In genomic region chr6:127290391-127290963, GRCh38 we compare ENCODE assay signal across 11 cellular contexts. TPM values are rescaled to one million over a fixed set of nuclear protein-coding genes. Genes with fewer than 3 reads are reported as not detected.
A peak's percentile ranks its signal among the peaks of the same experiment; 100 is the strongest.
DNase-seq lines count a peak whose midpoint lies in the region; ATAC-seq lines count a peak whose summit lies in the region.
"Had no signal": no experiment of that assay in that cellular context is flagged by ENCODE, and none has a peak within 500 bp of the region (broad histone marks: within the 10 kb centered on the region; RNA-seq: fewer than 3 reads in every experiment).

No MANE protein-coding gene starts in this region.

- no peak for DNase-seq in activated CD4-positive, alpha-beta T cell treated with anti-CD3 and anti-CD28 coated beads, Interleukin-2, amount 10 ng/mL, durations not matched to agents 24 days and 14 days
- DNase-seq in activated CD4-positive, alpha-beta T cell treated with anti-CD3 and anti-CD28 coated beads, Interleukin-2, amount 50 U/mL, for 1 hour, result no peak
- DNase-seq in stimulated activated effector memory CD8-positive, alpha-beta T cell treated with anti-CD3 and anti-CD28 coated beads, Interleukin-12 subunit alpha, Interleukin-12 subunit beta, amount 100 ng/mL, for 72 hours (ENCODE audit: low spot score in 2 of 2), result no peak
- DNase-seq in iPS-NIHi11 (ENCODE audit: low spot score), result no peak
- DNase-seq in effector memory CD4-positive, alpha-beta T cell, result no peak
- DNase-seq: 8988T; activated naive CD4-positive, alpha-beta T cell; NCI-H1694 had no signal

- H3K27me3 ChIP-seq in effector memory CD4-positive, alpha-beta T cell (replicated peaks; ENCODE audit: control insufficient read depth, insufficient read depth, low read length, poor library complexity, severe bottlenecking), result no peaks in the 10 kb centered on the region

- intact Hi-C loops in activated CD4-positive, alpha-beta T cell treated with anti-CD3 and anti-CD28 coated beads, Interleukin-2, amount 10 ng/mL, durations not matched to agents 24 days and 14 days (cut with micrococcal nuclease), result loop anchor here (2.0 kb wide), 1 partner anchor 194 kb away; no protein-coding TSS in a partner anchor

- no peaks in the 10 kb centered on the region for H3K9me3 ChIP-seq in effector memory CD4-positive, alpha-beta T cell (ENCODE audit: control insufficient read depth, low read length)

- H3K9me3 Mint-ChIP-seq in activated CD4-positive, alpha-beta T cell treated with anti-CD3 and anti-CD28 coated beads, Interleukin-2, amount 10 ng/mL, durations not matched to agents 24 days and 14 days, result no peaks in the 10 kb centered on the region
- no peaks in the 10 kb centered on the region for H3K9me3 Mint-ChIP-seq in activated T-helper 17 cell treated with anti-CD3 and anti-CD28 coated beads, Interleukin-2, amount 50 U/mL, for 72 hours
- H3K9me3 Mint-ChIP-seq in stimulated activated effector memory CD8-positive, alpha-beta T cell treated with anti-CD3 and anti-CD28 coated beads, Interleukin-12 subunit alpha, Interleukin-12 subunit beta, amount 100 ng/mL, for 72 hours, result no peaks in the 10 kb centered on the region

- H3K4me3 ChIP-seq in effector memory CD4-positive, alpha-beta T cell (ENCODE audit: insufficient read depth, low read depth, low read length, poor library complexity, severe bottlenecking), result no peak overlapping the region

- no peak overlapping the region for H3K27ac ChIP-seq in effector memory CD4-positive, alpha-beta T cell (ENCODE audit: insufficient read depth, low read length, poor library complexity, severe bottlenecking)

- peak overlapping the region; percentile 20 for H3K4me3 Mint-ChIP-seq in activated CD4-positive, alpha-beta T cell treated with anti-CD3 and anti-CD28 coated beads, Interleukin-2, amount 10 ng/mL, durations not matched to agents 24 days and 14 days
- peak overlapping the region; percentile 45 for H3K4me3 Mint-ChIP-seq in activated T-helper 17 cell treated with anti-CD3 and anti-CD28 coated beads, Interleukin-2, amount 50 U/mL, for 72 hours
- peak overlapping the region; percentile 31 for H3K4me3 Mint-ChIP-seq in stimulated activated effector memory CD8-positive, alpha-beta T cell treated with anti-CD3 and anti-CD28 coated beads, Interleukin-12 subunit alpha, Interleukin-12 subunit beta, amount 100 ng/mL, for 72 hours

- H3K4me1 Mint-ChIP-seq in activated CD4-positive, alpha-beta T cell treated with anti-CD3 and anti-CD28 coated beads, Interleukin-2, amount 10 ng/mL, durations not matched to agents 24 days and 14 days, result peaks cover 26% of the 10 kb centered on the region
- H3K4me1 Mint-ChIP-seq in activated T-helper 17 cell treated with anti-CD3 and anti-CD28 coated beads, Interleukin-2, amount 50 U/mL, for 72 hours, result peaks cover 32% of the 10 kb centered on the region
- H3K4me1 Mint-ChIP-seq in stimulated activated effector memory CD8-positive, alpha-beta T cell treated with anti-CD3 and anti-CD28 coated beads, Interleukin-12 subunit alpha, Interleukin-12 subunit beta, amount 100 ng/mL, for 72 hours, result peaks cover 26% of the 10 kb centered on the region

- H3K4me1 ChIP-seq in effector memory CD4-positive, alpha-beta T cell (ENCODE audit: control insufficient read depth, insufficient read depth, low read length, poor library complexity, severe bottlenecking), result no peaks in the 10 kb centered on the region

- peaks cover 20% of the 10 kb centered on the region for H3K36me3 ChIP-seq in effector memory CD4-positive, alpha-beta T cell (ENCODE audit: control insufficient read depth, insufficient read depth, low read length)

- peaks cover 51% of the 10 kb centered on the region for H3K36me3 Mint-ChIP-seq in activated CD4-positive, alpha-beta T cell treated with anti-CD3 and anti-CD28 coated beads, Interleukin-2, amount 10 ng/mL, durations not matched to agents 24 days and 14 days (ENCODE audit: low read depth)
- peaks cover 77% of the 10 kb centered on the region for H3K36me3 Mint-ChIP-seq in activated T-helper 17 cell treated with anti-CD3 and anti-CD28 coated beads, Interleukin-2, amount 50 U/mL, for 72 hours (ENCODE audit: low read depth)
- peaks cover 67% of the 10 kb centered on the region for H3K36me3 Mint-ChIP-seq in stimulated activated effector memory CD8-positive, alpha-beta T cell treated with anti-CD3 and anti-CD28 coated beads, Interleukin-12 subunit alpha, Interleukin-12 subunit beta, amount 100 ng/mL, for 72 hours

- no peaks in the 10 kb centered on the region for H3K27me3 Mint-ChIP-seq in activated CD4-positive, alpha-beta T cell treated with anti-CD3 and anti-CD28 coated beads, Interleukin-2, amount 10 ng/mL, durations not matched to agents 24 days and 14 days
- no peaks in the 10 kb centered on the region for H3K27me3 Mint-ChIP-seq in activated T-helper 17 cell treated with anti-CD3 and anti-CD28 coated beads, Interleukin-2, amount 50 U/mL, for 72 hours

- ATAC-seq in HG02870 (IDR thresholded peaks at IDR 0.05; ENCODE audit: unreplicated experiment) (peak; percentile 46), GM19023 (IDR thresholded peaks at IDR 0.05; ENCODE audit: unreplicated experiment) (no peak)
- ATAC-seq in activated T-helper 17 cell treated with anti-CD3 and anti-CD28 coated beads, Interleukin-2, amount 50 U/mL, for 72 hours (replicated peaks), result peak; percentile 54
- peak; percentile 58 for ATAC-seq in stimulated activated effector memory CD8-positive, alpha-beta T cell treated with anti-CD3 and anti-CD28 coated beads, Interleukin-12 subunit alpha, Interleukin-12 subunit beta, amount 100 ng/mL, for 72 hours

- peak overlapping the region; percentile 78 for H3K27ac Mint-ChIP-seq in activated CD4-positive, alpha-beta T cell treated with anti-CD3 and anti-CD28 coated beads, Interleukin-2, amount 10 ng/mL, durations not matched to agents 24 days and 14 days
- peak overlapping the region; percentile 37 for H3K27ac Mint-ChIP-seq in activated T-helper 17 cell treated with anti-CD3 and anti-CD28 coated beads, Interleukin-2, amount 50 U/mL, for 72 hours
- no peak overlapping the region for H3K27ac Mint-ChIP-seq in stimulated activated effector memory CD8-positive, alpha-beta T cell treated with anti-CD3 and anti-CD28 coated beads, Interleukin-12 subunit alpha, Interleukin-12 subunit beta, amount 100 ng/mL, for 72 hours

RNA-seq across cellular contexts. Expression of gene RNF146, which starts 23.8 kb away (rescaled TPM):
- 16.7 and 18.4 TPM in 2 replicates for total RNA-seq in activated CD4-positive, alpha-beta T cell treated with anti-CD3 and anti-CD28 coated beads, Interleukin-2, amount 10 ng/mL, durations not matched to agents 24 days and 14 days
- total RNA-seq in activated T-helper 17 cell treated with anti-CD3 and anti-CD28 coated beads, Interleukin-2, amount 50 U/mL, for 72 hours, result 10 to 100 TPM; 12.8 TPM

RNA-seq across cellular contexts. Expression of gene ECHDC1, which starts 52.9 kb away (rescaled TPM):
- total RNA-seq in activated CD4-positive, alpha-beta T cell treated with anti-CD3 and anti-CD28 coated beads, Interleukin-2, amount 10 ng/mL, durations not matched to agents 24 days and 14 days, result 60.2 and 63.1 TPM in 2 replicates
- 10 to 100 TPM; 34.9 to 67.7 TPM for total RNA-seq in activated T-helper 17 cell treated with anti-CD3 and anti-CD28 coated beads, Interleukin-2, amount 50 U/mL, for 72 hours
